Comparison of ENCODE assay signal across 22 cellular contexts in the genomic region with DNA sequence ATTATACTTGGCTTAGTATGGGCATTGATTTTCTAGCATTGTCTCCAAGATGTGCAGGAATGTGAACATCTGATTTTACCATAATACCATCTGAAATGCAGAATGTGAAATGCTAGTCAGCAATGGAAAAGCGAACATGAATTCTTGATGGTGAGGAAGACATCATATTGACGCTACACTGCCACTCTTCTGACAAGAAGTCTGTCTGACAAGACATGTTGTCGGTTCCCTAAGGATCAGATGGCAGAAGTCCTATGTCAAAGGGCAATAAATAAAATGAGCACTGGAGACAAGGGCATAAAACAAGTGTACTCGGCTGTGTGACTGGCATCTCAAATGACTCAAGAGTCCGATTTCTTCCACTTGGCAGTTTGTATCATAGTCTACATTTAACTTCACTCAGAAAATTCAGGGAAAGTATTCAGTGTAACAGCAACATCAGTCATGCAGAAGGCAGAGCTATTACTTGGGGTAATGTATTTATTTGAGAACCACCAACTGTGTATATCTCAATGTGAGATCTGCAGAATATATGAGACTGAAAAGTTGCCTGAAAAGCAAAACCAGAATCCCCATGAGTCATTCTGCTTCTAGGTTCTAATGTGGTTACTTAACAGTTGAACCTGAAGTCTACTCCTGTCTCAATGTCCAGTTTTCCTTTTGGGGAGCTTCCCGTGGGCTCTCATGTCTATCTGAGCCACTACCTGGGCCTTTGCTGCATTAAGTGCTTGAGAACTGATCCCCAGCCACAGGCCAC. TPM values are rescaled to one million over a fixed set of nuclear protein-coding genes. Genes with fewer than 3 reads are reported as not detected.
DNase-seq lines count a peak whose midpoint lies in the region; ATAC-seq, FAIRE-seq and TF ChIP-seq lines count a peak whose summit lies in the region.
"Had no signal": no experiment of that assay in that cellular context is flagged by ENCODE, and none has a peak within 500 bp of the region (broad histone marks: within the 10 kb centered on the region; RNA-seq: fewer than 3 reads in every experiment).

No MANE protein-coding gene starts in this region.

- H3K4me1 ChIP-seq in gastrocnemius medialis (peaks cover 0 to 8% of the 10 kb centered on the region in 2 donors), pancreas (no peaks in the 10 kb centered on the region)
- H3K4me1 ChIP-seq: BE2C had no signal

- H3K36me3 ChIP-seq in bronchial epithelial cell (ENCODE audit: control insufficient read depth, insufficient read depth, low read length) = no peaks in the 10 kb centered on the region
- H3K36me3 ChIP-seq in neural cell (ENCODE audit: insufficient read depth, low read length) = no peaks in the 10 kb centered on the region
- no peaks in the 10 kb centered on the region for H3K36me3 ChIP-seq in gastrocnemius medialis
- no peaks in the 10 kb centered on the region for H3K36me3 ChIP-seq in pancreas
- H3K36me3 ChIP-seq: BE2C had no signal

- H3K4me2 ChIP-seq in neural cell (ENCODE audit: low read length) = peak overlapping the region; percentile 6

- no peaks in the 10 kb centered on the region for H3K79me2 ChIP-seq in neural cell (replicated peaks; ENCODE audit: insufficient read depth, low read length)

- TF ChIP-seq EP300 in neural cell (conservative IDR thresholded peaks at IDR 0.05; ENCODE audit: poor library complexity, severe bottlenecking) = peak; percentile 94

- in situ Hi-C loops in gastrocnemius medialis (cut with MboI; ENCODE audit: low sequenced_read_pairs in 4 of 4) = no loop called here

- no peak for TF ChIP-seq CTCF in bronchial epithelial cell (IDR thresholded peaks at IDR 0.05; ENCODE audit: insufficient read depth, low read length, severe bottlenecking)
- TF ChIP-seq CTCF in neural cell (IDR thresholded peaks at IDR 0.05; ENCODE audit: poor library complexity, severe bottlenecking) = no peak
- no peak for TF ChIP-seq CTCF in gastrocnemius medialis (IDR thresholded peaks at IDR 0.05 in 4 of 5, conservative IDR thresholded peaks at IDR 0.05 in 1 of 5)
- no peak for TF ChIP-seq CTCF in pancreas (IDR thresholded peaks at IDR 0.05)

- H2AFZ ChIP-seq in neural cell (ENCODE audit: low read depth, low read length) = no peak overlapping the region
- H2AFZ ChIP-seq: GM23248 had no signal

- no peak overlapping the region for H3K9ac ChIP-seq in neural cell (ENCODE audit: low read length)
- H3K9ac ChIP-seq: GM23248 had no signal

- FAIRE-seq in bronchial epithelial cell (lab: Jason Lieb, UNC) (no peak), pancreas (lab: Jason Lieb, UNC) (no peak)
- FAIRE-seq: A204.1, G401.6, GM12892, GM18507, H54, HTR-8/SVneo had no signal

- 82 to 89% methylated on average over 6 of the region's 6 CpGs for WGBS in pancreas, 2 donors

- H3K4me3 ChIP-seq in bronchial epithelial cell (ENCODE audit: low read depth, low read length) = no peak overlapping the region
- no peak overlapping the region for H3K4me3 ChIP-seq in neural cell (ENCODE audit: low read length)
- H3K4me3 ChIP-seq in gastrocnemius medialis = no peak overlapping the region
- H3K4me3 ChIP-seq in pancreas = no peak overlapping the region
- H3K4me3 ChIP-seq: GM23248 had no signal

- no peaks in the 10 kb centered on the region for H4K20me1 ChIP-seq in neural cell (ENCODE audit: insufficient read depth)

- ATAC-seq in gastrocnemius medialis (peak; percentile 92 to 97), pancreas (no peak)

- H3K27me3 ChIP-seq in bronchial epithelial cell (ENCODE audit: control insufficient read depth, insufficient read depth, low read length) (no peaks in the 10 kb centered on the region), neural cell (ENCODE audit: insufficient read depth, low read depth, low read length) (no peaks in the 10 kb centered on the region), gastrocnemius medialis (no peaks in the 10 kb centered on the region), pancreas (no peaks in the 10 kb centered on the region)
- H3K27me3 ChIP-seq: BE2C had no signal

- DNase-seq in OCI-M1 (lab: John Stamatoyannopoulos, UW) (peak; percentile 10), bronchial epithelial cell (ENCODE audit: low read depth) (peak; percentile 4), gastrocnemius medialis (peak in 1 of 2 donors; percentile 3), pancreas (no peak), activated gamma-delta T cell (lab: John Stamatoyannopoulos, UW) (no peak), NCI-H1930 (lab: John Stamatoyannopoulos, UW) (no peak)
- DNase-seq: ACHN; BE2C; C1 segment of cervical spinal cord; CD4-positive, CD25-positive, alpha-beta regulatory T cell; CD8-positive, alpha-beta memory T cell; COR-L47; GM23248; HCEC 1CT; IMR-90 had no signal

- TF ChIP-seq POLR2A in gastrocnemius medialis (IDR thresholded peaks at IDR 0.05) = no peak

- no peaks in the 10 kb centered on the region for H3K9me2 ChIP-seq in neural cell (ENCODE audit: insufficient read depth, low read length)

- H3K27ac ChIP-seq in neural cell (ENCODE audit: low read length) (no peak overlapping the region), gastrocnemius medialis (peak overlapping the region in 2 of 4 donors; percentile 26 to 47), pancreas (no peak overlapping the region)
- H3K27ac ChIP-seq: GM23248 had no signal

- no peaks in the 10 kb centered on the region for H3F3A ChIP-seq in neural cell (ENCODE audit: insufficient read depth, low read length, poor library complexity, severe bottlenecking)

- intact Hi-C loops in gastrocnemius medialis (cut with DNase I; ENCODE audit: low total_unique reads) = no loop called here
- intact Hi-C loops in pancreas (cut with DNase I) = no loop called here

- no peaks in the 10 kb centered on the region for H3K9me3 ChIP-seq in neural cell (ENCODE audit: low read length)
- no peaks in the 10 kb centered on the region for H3K9me3 ChIP-seq in gastrocnemius medialis
- H3K9me3 ChIP-seq in pancreas = no peaks in the 10 kb centered on the region
- H3K9me3 ChIP-seq: BE2C had no signal

- TF ChIP-seq RAD21 in neural cell (conservative IDR thresholded peaks at IDR 0.05) = no peak

TF ChIP-seq in neural cell, 6 proteins besides CTCF, POLR2A, EP300 and RAD21:
- TF ChIP-seq POLR2AphosphoS5 (IDR thresholded peaks at IDR 0.05) (peak; percentile 70), EZH2 (IDR thresholded peaks at IDR 0.05; ENCODE audit: borderline replicate concordance, insufficient read depth, low read length, poor library complexity, severe bottlenecking) (no peak), MXI1 (conservative IDR thresholded peaks at IDR 0.05; ENCODE audit: poor library complexity, severe bottlenecking) (no peak)
- TF ChIP-seq, protein P1, sequence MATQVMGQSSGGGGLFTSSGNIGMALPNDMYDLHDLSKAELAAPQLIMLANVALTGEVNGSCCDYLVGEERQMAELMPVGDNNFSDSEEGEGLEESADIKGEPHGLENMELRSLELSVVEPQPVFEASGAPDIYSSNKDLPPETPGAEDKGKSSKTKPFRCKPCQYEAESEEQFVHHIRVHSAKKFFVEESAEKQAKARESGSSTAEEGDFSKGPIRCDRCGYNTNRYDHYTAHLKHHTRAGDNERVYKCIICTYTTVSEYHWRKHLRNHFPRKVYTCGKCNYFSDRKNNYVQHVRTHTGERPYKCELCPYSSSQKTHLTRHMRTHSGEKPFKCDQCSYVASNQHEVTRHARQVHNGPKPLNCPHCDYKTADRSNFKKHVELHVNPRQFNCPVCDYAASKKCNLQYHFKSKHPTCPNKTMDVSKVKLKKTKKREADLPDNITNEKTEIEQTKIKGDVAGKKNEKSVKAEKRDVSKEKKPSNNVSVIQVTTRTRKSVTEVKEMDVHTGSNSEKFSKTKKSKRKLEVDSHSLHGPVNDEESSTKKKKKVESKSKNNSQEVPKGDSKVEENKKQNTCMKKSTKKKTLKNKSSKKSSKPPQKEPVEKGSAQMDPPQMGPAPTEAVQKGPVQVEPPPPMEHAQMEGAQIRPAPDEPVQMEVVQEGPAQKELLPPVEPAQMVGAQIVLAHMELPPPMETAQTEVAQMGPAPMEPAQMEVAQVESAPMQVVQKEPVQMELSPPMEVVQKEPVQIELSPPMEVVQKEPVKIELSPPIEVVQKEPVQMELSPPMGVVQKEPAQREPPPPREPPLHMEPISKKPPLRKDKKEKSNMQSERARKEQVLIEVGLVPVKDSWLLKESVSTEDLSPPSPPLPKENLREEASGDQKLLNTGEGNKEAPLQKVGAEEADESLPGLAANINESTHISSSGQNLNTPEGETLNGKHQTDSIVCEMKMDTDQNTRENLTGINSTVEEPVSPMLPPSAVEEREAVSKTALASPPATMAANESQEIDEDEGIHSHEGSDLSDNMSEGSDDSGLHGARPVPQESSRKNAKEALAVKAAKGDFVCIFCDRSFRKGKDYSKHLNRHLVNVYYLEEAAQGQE (IDR thresholded peaks at IDR 0.05; ENCODE audit: borderline replicate concordance) = no peak

RNA-seq across cellular contexts. Expression of a gene that starts 51.5 kb away (rescaled TPM):
- total RNA-seq in bronchial epithelial cell (not detected in 2 replicates), gastrocnemius medialis (not detected), pancreas (1 to 10 TPM in 1 of 6 donors, under 1 TPM in 5; 0.12 to 1.3 (median 0.15) TPM)
- polyA plus RNA-seq in neural cell (3.3 and 4.3 TPM in 2 replicates), pancreas (1 to 10 TPM in 1 of 2 donors, under 1 TPM in 1; 0.42 to 4.0 TPM)
- polyA minus RNA-seq in neural cell = 7.3 and 7.5 TPM in 2 replicates
- total RNA-seq: CD4-positive, CD25-positive, alpha-beta regulatory T cell; CD8-positive, alpha-beta memory T cell; GM23248; IMR-90 had no signal
- polyA plus RNA-seq: CD4-positive, CD25-positive, alpha-beta regulatory T cell; CD8-positive, alpha-beta memory T cell; GM23248; IMR-90 had no signal

Comparison
In these comparisons a context has a peak if more than half of its experiments do, and no peak if none do; other contexts are left out.
1. DNase-seq: peak in OCI-M1 (single experiment) and bronchial epithelial cell (single experiment); none in pancreas (0 of 6), activated gamma-delta T cell (single experiment) and NCI-H1930 (0 of 2).
2. ATAC-seq: peak in gastrocnemius medialis (2 of 2); none in pancreas (0 of 4).